23 cellular contexts compared by ENCODE assay signal in the genomic region with DNA sequence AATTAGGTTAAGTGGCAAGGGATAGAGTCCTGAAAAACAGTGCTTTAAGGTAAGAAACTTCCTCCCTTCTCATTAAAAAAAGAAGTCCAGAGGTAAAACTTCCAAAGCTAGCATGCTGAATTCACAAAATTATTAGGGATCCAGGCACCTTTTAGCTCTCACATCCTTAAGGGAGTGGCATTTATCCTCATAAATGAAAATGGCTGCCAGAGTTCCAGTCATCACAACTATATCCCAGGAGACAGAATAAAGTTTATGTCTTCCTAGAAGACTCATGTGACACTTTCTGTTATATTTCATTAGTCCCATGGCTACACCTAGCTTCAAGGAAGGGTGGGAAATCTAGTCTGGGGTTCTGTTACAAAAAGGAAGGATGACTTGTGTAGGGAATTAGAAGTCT. TPM values are rescaled to one million over a fixed set of nuclear protein-coding genes. Genes with fewer than 3 reads are reported as not detected.
DNase-seq lines count a peak whose midpoint lies in the region; ATAC-seq and TF ChIP-seq lines count a peak whose summit lies in the region.
"Had no signal": no experiment of that assay in that cellular context is flagged by ENCODE, and none has a peak within 500 bp of the region (broad histone marks: within the 10 kb centered on the region; RNA-seq: fewer than 3 reads in every experiment).

No MANE protein-coding gene starts in this region.

- TF ChIP-seq POLR2A in sigmoid colon (IDR thresholded peaks at IDR 0.05): no peak

- H3K4me3 Mint-ChIP-seq in chondrocyte (ENCODE audit: unreplicated experiment): no peak overlapping the region
- H3K4me3 Mint-ChIP-seq in Calu3 (ENCODE audit: low read depth, unreplicated experiment): no peak overlapping the region
- H3K4me3 Mint-ChIP-seq: CD14-positive monocyte; CD8-positive, alpha-beta memory T cell had no signal

- peaks cover 10% of the 10 kb centered on the region for H3K9me3 Mint-ChIP-seq in chondrocyte (ENCODE audit: low read depth)
- H3K9me3 Mint-ChIP-seq in Calu3 (ENCODE audit: low read depth, unreplicated experiment): no peaks in the 10 kb centered on the region

- BruUV-seq in Calu3 (replicated peaks; lab: Mats Ljungman, UMichigan): no TSS peak

- H3K4me1 Mint-ChIP-seq in chondrocyte (ENCODE audit: low read depth): peaks cover 20% of the 10 kb centered on the region
- H3K4me1 Mint-ChIP-seq in Calu3 (ENCODE audit: low read depth, unreplicated experiment): no peaks in the 10 kb centered on the region
- H3K4me1 Mint-ChIP-seq: CD8-positive, alpha-beta memory T cell had no signal

- no peaks in the 10 kb centered on the region for H3K27me3 Mint-ChIP-seq in chondrocyte (ENCODE audit: low read depth)
- no peaks in the 10 kb centered on the region for H3K27me3 Mint-ChIP-seq in Calu3 (ENCODE audit: unreplicated experiment)

- peak overlapping the region; percentile 94 for H3K27ac Mint-ChIP-seq in chondrocyte (ENCODE audit: unreplicated experiment)
- H3K27ac Mint-ChIP-seq in Calu3 (ENCODE audit: unreplicated experiment): no peak overlapping the region
- H3K27ac Mint-ChIP-seq: CD8-positive, alpha-beta memory T cell had no signal

- no peak overlapping the region for H3K4me3 ChIP-seq in HEK293 (ENCODE audit: low read depth, low read length)
- no peak overlapping the region for H3K4me3 ChIP-seq in RWPE2 (ENCODE audit: severe bottlenecking)
- no peak overlapping the region for H3K4me3 ChIP-seq in sigmoid colon
- no peak overlapping the region for H3K4me3 ChIP-seq in SJCRH30

- TF ChIP-seq CTCF in HEK293 (tag by site-specific recombination; IDR thresholded peaks at IDR 0.05) (no peak), RWPE2 (IDR thresholded peaks at IDR 0.05; ENCODE audit: poor library complexity, severe bottlenecking) (no peak), chondrocyte (IDR thresholded peaks at IDR 0.05) (no peak), sigmoid colon (IDR thresholded peaks at IDR 0.05) (no peak), Calu3 (IDR thresholded peaks at IDR 0.05; ENCODE audit: unreplicated experiment) (no peak)

- DNase-seq in RWPE2 (ENCODE audit: low spot score) (no peak), chondrocyte (ENCODE audit: low spot score) (no peak), sigmoid colon (no peak), Calu3 (no peak), SJCRH30 (no peak)
- DNase-seq: BE2C; CD8-positive, alpha-beta memory T cell; DMS79 treated with DMSO at 0.1 percent for 48 hours; GF-D8; H7; HFFc6; Kasumi-1; NCI-H1092 treated with DMSO at 0.1 percent for 48 hours; NCI-H1436; NCI-H187; NCI-H2081 treated with DMSO at 0.1 percent for 48 hours; NCI-H2171; NCI-H524; NCI-H748 treated with DMSO at 0.1 percent for 48 hours; T-helper 2 cell had no signal

- no peak for ATAC-seq in RWPE2 (ENCODE audit: low read depth)
- ATAC-seq in HG03442 (IDR thresholded peaks at IDR 0.05; ENCODE audit: unreplicated experiment): no peak

- H3K36me3 ChIP-seq in HEK293 (ENCODE audit: control insufficient read depth in 2 of 2, insufficient read depth in 1 of 2, low read length in 2 of 2): no peaks in the 10 kb centered on the region
- no peaks in the 10 kb centered on the region for H3K36me3 ChIP-seq in RWPE2 (ENCODE audit: low read depth)
- H3K36me3 ChIP-seq in sigmoid colon: no peaks in the 10 kb centered on the region
- H3K36me3 ChIP-seq in SJCRH30: no peaks in the 10 kb centered on the region
- H3K36me3 ChIP-seq: BE2C had no signal

- H3K27ac ChIP-seq in HEK293 (ENCODE audit: extremely low read depth, low read depth, low read length) (no peak overlapping the region), RWPE2 (ENCODE audit: poor library complexity, severe bottlenecking) (peak overlapping the region; percentile 50), sigmoid colon (peak overlapping the region in 3 of 4 donors; percentile 66 to 80 (median 77)), SJCRH30 (no peak overlapping the region)

- no peak for TF ChIP-seq EP300 in sigmoid colon (IDR thresholded peaks at IDR 0.05)

- H3K36me3 Mint-ChIP-seq in chondrocyte (ENCODE audit: low read depth) (no peaks in the 10 kb centered on the region), Calu3 (ENCODE audit: insufficient read depth, unreplicated experiment) (peaks cover 8% of the 10 kb centered on the region)

- POLR2A ChIA-PET in HEK293 (lab: Yijun Ruan, JAX): no interaction called here

- H3K27me3 ChIP-seq in RWPE2 (ENCODE audit: insufficient read depth, poor library complexity, severe bottlenecking): no peaks in the 10 kb centered on the region
- H3K27me3 ChIP-seq in sigmoid colon: peaks cover 0 to 8% (median 0%) of the 10 kb centered on the region in 3 donors
- no peaks in the 10 kb centered on the region for H3K27me3 ChIP-seq in SJCRH30
- H3K27me3 ChIP-seq: BE2C had no signal

- CTCF ChIA-PET in HEK293 (lab: Yijun Ruan, JAX) (interaction anchor here (0.7 kb wide), 1 partner anchor 18 kb away, joined by 3 read pairs; no protein-coding TSS in a partner anchor), Calu3 (lab: Charles Lee) (no interaction called here)

- no peaks in the 10 kb centered on the region for H3K4me1 ChIP-seq in HEK293 (ENCODE audit: control insufficient read depth, insufficient read depth, low read length)
- peaks cover 5% of the 10 kb centered on the region for H3K4me1 ChIP-seq in RWPE2 (ENCODE audit: insufficient read depth, poor library complexity, severe bottlenecking)
- peaks cover 0 to 63% (median 56%) of the 10 kb centered on the region in 4 donors for H3K4me1 ChIP-seq in sigmoid colon
- H3K4me1 ChIP-seq in SJCRH30: peaks cover 23% of the 10 kb centered on the region
- H3K4me1 ChIP-seq: BE2C had no signal

- intact Hi-C loops in sigmoid colon (cut with DNase I): loop anchor here (10.0 kb wide), 2 partner anchors 567 to 657 kb away; a partner anchor contains a TSS
- intact Hi-C loops in Calu3 (cut with micrococcal nuclease; ENCODE audit: unreplicated experiment): no loop called here

- H3K9me3 ChIP-seq in HEK293 (ENCODE audit: control insufficient read depth, insufficient read depth, low read depth, low read length) (no peaks in the 10 kb centered on the region), RWPE2 (ENCODE audit: severe bottlenecking) (no peaks in the 10 kb centered on the region), sigmoid colon (no peaks in the 10 kb centered on the region), SJCRH30 (replicated peaks) (peaks cover 8% of the 10 kb centered on the region)
- H3K9me3 ChIP-seq: BE2C had no signal

TF ChIP-seq in HEK293, 187 proteins besides CTCF, POLR2A, EP300 and RAD21 (continues in another document):
- TF ChIP-seq ZNF214 (tag by site-specific recombination; IDR thresholded peaks at IDR 0.05; ENCODE audit: borderline replicate concordance): no peak
- TF ChIP-seq, protein P1, sequence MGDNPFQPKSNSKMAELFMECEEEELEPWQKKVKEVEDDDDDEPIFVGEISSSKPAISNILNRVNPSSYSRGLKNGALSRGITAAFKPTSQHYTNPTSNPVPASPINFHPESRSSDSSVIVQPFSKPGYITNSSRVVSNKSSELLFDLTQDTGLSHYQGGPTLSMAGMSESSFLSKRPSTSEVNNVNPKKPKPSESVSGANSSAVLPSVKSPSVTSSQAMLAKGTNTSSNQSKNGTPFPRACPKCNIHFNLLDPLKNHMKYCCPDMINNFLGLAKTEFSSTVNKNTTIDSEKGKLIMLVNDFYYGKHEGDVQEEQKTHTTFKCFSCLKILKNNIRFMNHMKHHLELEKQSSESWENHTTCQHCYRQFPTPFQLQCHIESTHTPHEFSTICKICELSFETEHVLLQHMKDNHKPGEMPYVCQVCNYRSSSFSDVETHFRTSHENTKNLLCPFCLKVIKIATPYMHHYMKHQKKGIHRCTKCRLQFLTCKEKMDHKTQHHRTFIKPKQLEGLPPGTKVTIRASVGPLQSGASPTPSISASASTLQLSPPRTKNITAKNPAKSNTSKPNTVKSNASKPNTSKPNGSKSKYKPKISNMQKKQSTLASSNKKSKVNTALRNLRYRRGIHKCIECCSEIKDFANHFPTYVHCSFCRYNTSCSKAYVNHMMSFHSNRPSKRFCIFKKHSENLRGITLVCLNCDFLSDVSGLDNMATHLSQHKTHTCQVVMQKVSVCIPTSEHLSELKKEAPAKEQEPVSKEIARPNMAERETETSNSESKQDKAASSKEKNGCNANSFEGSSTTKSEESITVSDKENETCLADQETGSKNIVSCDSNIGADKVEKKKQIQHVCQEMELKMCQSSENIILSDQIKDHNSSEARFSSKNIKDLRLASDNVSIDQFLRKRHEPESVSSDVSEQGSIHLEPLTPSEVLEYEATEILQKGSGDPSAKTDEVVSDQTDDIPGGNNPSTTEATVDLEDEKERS (tag by site-specific recombination; IDR thresholded peaks at IDR 0.05): 0 out of 2 replicates have a peak, but pooled peaks have one; percentile 53
- TF ChIP-seq, protein P2, sequence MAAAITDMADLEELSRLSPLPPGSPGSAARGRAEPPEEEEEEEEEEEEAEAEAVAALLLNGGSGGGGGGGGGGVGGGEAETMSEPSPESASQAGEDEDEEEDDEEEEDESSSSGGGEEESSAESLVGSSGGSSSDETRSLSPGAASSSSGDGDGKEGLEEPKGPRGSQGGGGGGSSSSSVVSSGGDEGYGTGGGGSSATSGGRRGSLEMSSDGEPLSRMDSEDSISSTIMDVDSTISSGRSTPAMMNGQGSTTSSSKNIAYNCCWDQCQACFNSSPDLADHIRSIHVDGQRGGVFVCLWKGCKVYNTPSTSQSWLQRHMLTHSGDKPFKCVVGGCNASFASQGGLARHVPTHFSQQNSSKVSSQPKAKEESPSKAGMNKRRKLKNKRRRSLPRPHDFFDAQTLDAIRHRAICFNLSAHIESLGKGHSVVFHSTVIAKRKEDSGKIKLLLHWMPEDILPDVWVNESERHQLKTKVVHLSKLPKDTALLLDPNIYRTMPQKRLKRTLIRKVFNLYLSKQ (tag by site-specific recombination; IDR thresholded peaks at IDR 0.05; ENCODE audit: borderline replicate concordance): no peak
- TF ChIP-seq ZSCAN30 (tag by site-specific recombination; IDR thresholded peaks at IDR 0.05): no peak
- TF ChIP-seq ZNF571 (tag by site-specific recombination; IDR thresholded peaks at IDR 0.05): no peak
- TF ChIP-seq SCRT2 (tag by site-specific recombination; IDR thresholded peaks at IDR 0.05): no peak
- TF ChIP-seq TRIM28 (IDR thresholded peaks at IDR 0.05; ENCODE audit: borderline replicate concordance, low read length): peak; percentile 71; the same call in 1 of the 2 replicates
- no peak for TF ChIP-seq YY2 (tag by site-specific recombination; IDR thresholded peaks at IDR 0.05)
- TF ChIP-seq ZNF530 (tag by site-specific recombination; IDR thresholded peaks at IDR 0.05; ENCODE audit: low read depth): no peak
- no peak for TF ChIP-seq KLF10 (tag by site-specific recombination; IDR thresholded peaks at IDR 0.05)
- no peak for TF ChIP-seq ZNF629 (tag by site-specific recombination; IDR thresholded peaks at IDR 0.05)
- no peak for TF ChIP-seq KLF16 (tag by site-specific recombination; IDR thresholded peaks at IDR 0.05)
- TF ChIP-seq ZNF266 (tag by site-specific recombination; IDR thresholded peaks at IDR 0.05; ENCODE audit: low read depth): no peak
- TF ChIP-seq ZNF596 (tag by site-specific recombination; IDR thresholded peaks at IDR 0.05): no peak

RNA-seq across cellular contexts. Expression of a gene that starts 23.3 kb away (rescaled TPM):
- total RNA-seq in chondrocyte: 4.6 to 9.7 TPM (median 9.6 TPM) in 3 replicates
- total RNA-seq in sigmoid colon: 1 to 10 TPM; 2.2 to 5.4 (median 3.9) TPM
- 10 to 100 TPM in 2 of 3 donors, 1 to 10 TPM in 1; 9.9 to 21.4 (median 12.0) TPM for polyA plus RNA-seq in sigmoid colon
- 10.7 and 12.6 TPM in 2 replicates for total RNA-seq in Calu3 (2022)
- 15.1 TPM in 2 replicates for total RNA-seq in SJCRH30 (2014; rRNA removed; shearing (Covaris generic))

Comparison
In these comparisons a context has a peak if more than half of its experiments do, and no peak if none do; other contexts are left out.
1. H3K27ac ChIP-seq: peak in RWPE2 (single experiment) and sigmoid colon (3 of 4); none in HEK293 (single experiment) and SJCRH30 (single experiment).